Comparison of ENCODE assay signal across 24 cellular contexts in genomic region chr11:133136376-133136775, GRCh38.
"Had no signal": no experiment of that assay in that cellular context is flagged by ENCODE, and none has a peak within 500 bp of the region (broad histone marks: within the 10 kb centered on the region; RNA-seq: fewer than 3 reads in every experiment).

No MANE protein-coding gene starts in this region.

- H3K36me3 ChIP-seq: SJSA1 had no signal

- FAIRE-seq: HTR-8/SVneo, K562 had no signal

- H3K4me1 ChIP-seq: SJSA1 had no signal

- H3K27ac Mint-ChIP-seq: IgD-negative memory B cell had no signal

- H3K4me3 ChIP-seq: K562, SJSA1, SK-N-MC had no signal

- H3K27ac ChIP-seq: HL-60, KMS-11, RWPE1, SJSA1, SK-N-MC had no signal

- H3K9me3 ChIP-seq: SJSA1 had no signal

- ATAC-seq: K562, Panc1, PC-3 had no signal

- H3K4me3 Mint-ChIP-seq: IgD-negative memory B cell had no signal

- H3K27me3 Mint-ChIP-seq: IgD-negative memory B cell had no signal

- H3K9ac ChIP-seq: KMS-11 had no signal

- H3K27me3 ChIP-seq: SJSA1 had no signal

- DNase-seq: Kasumi-1, MM.1S, NCI-H1092 treated with DMSO at 0.1 percent for 48 hours, NCI-H1436, NCI-H187, NCI-H2029, NCI-H2171, NCI-H226, NCI-H446, NCI-H510A, NCI-H524 treated with DMSO at 0.1 percent for 48 hours, NCI-H69, NCI-H774, PC-3, SIG-M5 had no signal

- H3K4me2 ChIP-seq: KMS-11 had no signal
